Comparison of ENCODE assay signal across 17 cellular contexts in genomic region chr12:130572553-130572952, GRCh38.
"Had no signal": no experiment of that assay in that cellular context is flagged by ENCODE, and none has a peak within 500 bp of the region (broad histone marks: within the 10 kb centered on the region; RNA-seq: fewer than 3 reads in every experiment).

No MANE protein-coding gene starts in this region.

- H3K4me3 Mint-ChIP-seq: activated CD8-positive, alpha-beta T cell treated with anti-CD3 and anti-CD28 coated beads, Interleukin-2, amount 10 ng/mL, durations not matched to agents 7 days and 5 days; activated naive CD8-positive, alpha-beta T cell treated with anti-CD3 and anti-CD28 coated beads, Interleukin-2, amount 50 U/mL, for 24 hours; natural killer cell treated with Interleukin-12 subunit alpha and Interleukin-12 subunit beta and Interleukin-15 and Interleukin-18, amount 100 ng/mL, for 72 hours; stimulated activated naive CD8-positive, alpha-beta T cell treated with anti-CD3 and anti-CD28 coated beads, Interleukin-15, amount 100 ng/mL, for 72 hours had no signal

- H3K27me3 ChIP-seq: foreskin keratinocyte had no signal

- H3K9me3 ChIP-seq: thoracic aorta had no signal

- H3K9ac ChIP-seq: parathyroid adenoma had no signal

- H3K27ac Mint-ChIP-seq: activated CD8-positive, alpha-beta T cell treated with anti-CD3 and anti-CD28 coated beads, Interleukin-2, amount 10 ng/mL, durations not matched to agents 7 days and 5 days; activated naive CD8-positive, alpha-beta T cell treated with anti-CD3 and anti-CD28 coated beads, Interleukin-2, amount 50 U/mL, for 24 hours; natural killer cell treated with Interleukin-12 subunit alpha and Interleukin-12 subunit beta and Interleukin-15 and Interleukin-18, amount 100 ng/mL, for 72 hours had no signal

- H3K27me3 Mint-ChIP-seq: activated naive CD8-positive, alpha-beta T cell treated with anti-CD3 and anti-CD28 coated beads, Interleukin-2, amount 50 U/mL, for 24 hours; natural killer cell treated with Interleukin-12 subunit alpha and Interleukin-12 subunit beta and Interleukin-15 and Interleukin-18, amount 100 ng/mL, for 72 hours; stimulated activated naive CD8-positive, alpha-beta T cell treated with anti-CD3 and anti-CD28 coated beads, Interleukin-15, amount 100 ng/mL, for 72 hours had no signal

- DNase-seq: activated CD4-positive, alpha-beta T cell treated with anti-CD3 and anti-CD28 coated beads for 4 hours; activated CD8-positive, alpha-beta memory T cell treated with anti-CD3 and anti-CD28 coated beads, Interleukin-2, amount 50 U/mL, for 48 hours; activated CD8-positive, alpha-beta T cell treated with anti-CD3 and anti-CD28 coated beads, Interleukin-2, amount 10 ng/mL, durations not matched to agents 7 days and 5 days; activated naive CD8-positive, alpha-beta T cell treated with anti-CD3 and anti-CD28 coated beads, Interleukin-2, amount 50 U/mL, for 24 hours; foreskin keratinocyte; head of caudate nucleus; stimulated activated CD4-positive, alpha-beta T cell treated with anti-CD3 and anti-CD28 coated beads, Interleukin-15, amount 100 ng/mL, for 24 hours; stimulated activated CD4-positive, alpha-beta T cell treated with anti-CD3 and anti-CD28 coated beads, Interleukin-4, amount 100 ng/mL, for 24 hours; stimulated activated naive CD8-positive, alpha-beta T cell treated with anti-CD3 and anti-CD28 coated beads, Interleukin-15, amount 100 ng/mL, for 72 hours had no signal

- H2AFZ ChIP-seq: parathyroid adenoma had no signal

- ATAC-seq: activated CD8-positive, alpha-beta T cell treated with anti-CD3 and anti-CD28 coated beads, Interleukin-2, amount 10 ng/mL, durations not matched to agents 7 days and 5 days; activated naive CD8-positive, alpha-beta T cell treated with anti-CD3 and anti-CD28 coated beads, Interleukin-2, amount 50 U/mL, for 24 hours; foreskin keratinocyte; left lobe of liver; natural killer cell treated with Interleukin-12 subunit alpha and Interleukin-12 subunit beta and Interleukin-15 and Interleukin-18, amount 100 ng/mL, for 72 hours; stimulated activated naive CD8-positive, alpha-beta T cell treated with anti-CD3 and anti-CD28 coated beads, Interleukin-15, amount 100 ng/mL, for 72 hours had no signal

- H3K4me1 Mint-ChIP-seq: activated naive CD8-positive, alpha-beta T cell treated with anti-CD3 and anti-CD28 coated beads, Interleukin-2, amount 50 U/mL, for 24 hours had no signal

- H3K4me3 ChIP-seq: thoracic aorta had no signal

- H3K27ac ChIP-seq: foreskin keratinocyte, parathyroid adenoma, thoracic aorta had no signal

- FAIRE-seq: colon, endothelial cell of umbilical vein, islet of Langerhans, urothelium cell line had no signal

- H3K9me3 Mint-ChIP-seq: activated naive CD8-positive, alpha-beta T cell treated with anti-CD3 and anti-CD28 coated beads, Interleukin-2, amount 50 U/mL, for 24 hours; natural killer cell treated with Interleukin-12 subunit alpha and Interleukin-12 subunit beta and Interleukin-15 and Interleukin-18, amount 100 ng/mL, for 72 hours; stimulated activated naive CD8-positive, alpha-beta T cell treated with anti-CD3 and anti-CD28 coated beads, Interleukin-15, amount 100 ng/mL, for 72 hours had no signal

- H3K36me3 ChIP-seq: thoracic aorta had no signal

- H3K4me1 ChIP-seq: foreskin keratinocyte had no signal

- H3K36me3 Mint-ChIP-seq: natural killer cell treated with Interleukin-12 subunit alpha and Interleukin-12 subunit beta and Interleukin-15 and Interleukin-18, amount 100 ng/mL, for 72 hours had no signal
